Comparison of ENCODE assay signal across 8 cellular contexts in the genomic region with DNA sequence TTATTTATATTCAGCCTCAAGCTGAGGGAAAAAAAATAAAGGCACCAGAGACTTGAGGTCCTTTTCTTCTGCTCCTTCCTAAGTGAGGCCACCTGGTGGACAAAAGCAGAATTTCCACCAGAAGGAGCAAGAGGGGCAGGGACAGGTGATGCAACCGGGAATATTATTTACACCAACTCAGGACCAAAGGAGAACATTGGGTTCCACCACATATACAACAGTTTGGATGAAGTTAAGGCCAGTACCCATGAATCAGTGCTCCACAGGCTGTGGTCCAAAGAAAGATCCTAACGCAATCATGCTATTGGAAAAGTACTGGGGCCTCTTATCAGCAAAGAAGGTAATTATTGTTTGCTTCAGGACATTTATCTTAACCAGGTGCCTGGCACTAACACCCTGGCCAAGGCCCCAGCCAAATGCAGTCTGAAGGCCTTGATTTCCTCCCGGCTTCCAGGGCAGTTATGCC.
DNase-seq lines count a peak whose midpoint lies in the region; ATAC-seq lines count a peak whose summit lies in the region.

No MANE protein-coding gene starts in this region.

- peaks cover 0 to 25% (median 12%) of the 10 kb centered on the region in 11 experiments; a peak in 13 of 22 replicates for H3K36me3 ChIP-seq in BLaER1 treated with 17β-estradiol and CSF1 and Interleukin-3, amounts not matched to agents 10 nM and 100 nM
- peaks cover 21% of the 10 kb centered on the region for H3K36me3 ChIP-seq in muscle layer of colon (ENCODE audit: insufficient read depth, low read length)

- no peak for ATAC-seq in stimulated activated naive CD8-positive, alpha-beta T cell treated with anti-CD3 and anti-CD28 coated beads, Interleukin-15, Interleukin-2, amounts not matched to agents 100 U/mL and 50 U/mL, for 24 hours
- ATAC-seq in HG02678 (IDR thresholded peaks at IDR 0.05; ENCODE audit: unreplicated experiment) = no peak

- H3K9ac ChIP-seq in BLaER1 treated with 17β-estradiol and CSF1 and Interleukin-3, amounts not matched to agents 10 nM and 100 nM = no peak overlapping the region
- H3K9ac ChIP-seq in muscle layer of colon (ENCODE audit: low read length) = no peak overlapping the region

- peaks cover 39 to 67% (median 49%) of the 10 kb centered on the region in 10 experiments for H3K4me1 ChIP-seq in BLaER1 treated with 17β-estradiol and CSF1 and Interleukin-3, amounts not matched to agents 10 nM and 100 nM
- H3K4me1 ChIP-seq in muscle layer of colon (ENCODE audit: insufficient read depth, low read length) = peaks cover 17% of the 10 kb centered on the region

- peak overlapping the region in 3 of 11 experiments; percentile 3 to 92 (median 28); a peak in 2 of 22 replicates for H3K27ac ChIP-seq in BLaER1 treated with 17β-estradiol and CSF1 and Interleukin-3, amounts not matched to agents 10 nM and 100 nM
- H3K27ac ChIP-seq in epithelial cell of prostate = peak overlapping the region; percentile 78
- peak overlapping the region; percentile 78 for H3K27ac ChIP-seq in muscle layer of colon (ENCODE audit: low read depth, low read length)

- no peaks in the 10 kb centered on the region for H3K9me3 ChIP-seq in BLaER1 treated with 17β-estradiol and CSF1 and Interleukin-3, amounts not matched to agents 10 nM and 100 nM (replicated peaks in 1 of 11)
- no peaks in the 10 kb centered on the region for H3K9me3 ChIP-seq in muscle layer of colon (ENCODE audit: low read length)

- peaks cover 0 to 39% (median 28%) of the 10 kb centered on the region in 11 experiments; a peak in 19 of 22 replicates for H4K20me1 ChIP-seq in BLaER1 treated with 17β-estradiol and CSF1 and Interleukin-3, amounts not matched to agents 10 nM and 100 nM

- DNase-seq in HCEC 1CT (peak; percentile 64), NCI-H526 treated with DMSO at 0.1 percent for 48 hours (lab: John Stamatoyannopoulos, UW) (peak; percentile 33), epithelial cell of prostate (ENCODE audit: low read depth, low spot score) (no peak)
- DNase-seq in activated CD8-positive, alpha-beta memory T cell treated with anti-CD3 and anti-CD28 coated beads for 4 hours (ENCODE audit: low read depth in 2 of 2) = peak; percentile 34 to 53
- DNase-seq in stimulated activated naive CD8-positive, alpha-beta T cell treated with anti-CD3 and anti-CD28 coated beads, Interleukin-15, Interleukin-2, amounts not matched to agents 100 U/mL and 50 U/mL, for 24 hours = peak; percentile 75

- H3K4me2 ChIP-seq in BLaER1 treated with 17β-estradiol and CSF1 and Interleukin-3, amounts not matched to agents 10 nM and 100 nM = peak overlapping the region in 10 of 11 experiments; percentile 68 to 88 (median 82); a peak in 14 of 22 replicates

- no peak overlapping the region for H3K4me3 ChIP-seq in BLaER1 treated with 17β-estradiol and CSF1 and Interleukin-3, amounts not matched to agents 10 nM and 100 nM
- no peak overlapping the region for H3K4me3 ChIP-seq in muscle layer of colon (ENCODE audit: low read depth in 1 of 2, low read length in 2 of 2)

- peaks cover 74 to 95% (median 88%) of the 10 kb centered on the region in 11 experiments for H3K27me3 ChIP-seq in BLaER1 treated with 17β-estradiol and CSF1 and Interleukin-3, amounts not matched to agents 10 nM and 100 nM
- H3K27me3 ChIP-seq in muscle layer of colon (ENCODE audit: control insufficient read depth in 1 of 2, insufficient read depth in 2 of 2, low read length in 2 of 2) = peaks cover 4 to 6% of the 10 kb centered on the region in 2 donors
